ENCODE assay signal across 9 cellular contexts in the genomic region with DNA sequence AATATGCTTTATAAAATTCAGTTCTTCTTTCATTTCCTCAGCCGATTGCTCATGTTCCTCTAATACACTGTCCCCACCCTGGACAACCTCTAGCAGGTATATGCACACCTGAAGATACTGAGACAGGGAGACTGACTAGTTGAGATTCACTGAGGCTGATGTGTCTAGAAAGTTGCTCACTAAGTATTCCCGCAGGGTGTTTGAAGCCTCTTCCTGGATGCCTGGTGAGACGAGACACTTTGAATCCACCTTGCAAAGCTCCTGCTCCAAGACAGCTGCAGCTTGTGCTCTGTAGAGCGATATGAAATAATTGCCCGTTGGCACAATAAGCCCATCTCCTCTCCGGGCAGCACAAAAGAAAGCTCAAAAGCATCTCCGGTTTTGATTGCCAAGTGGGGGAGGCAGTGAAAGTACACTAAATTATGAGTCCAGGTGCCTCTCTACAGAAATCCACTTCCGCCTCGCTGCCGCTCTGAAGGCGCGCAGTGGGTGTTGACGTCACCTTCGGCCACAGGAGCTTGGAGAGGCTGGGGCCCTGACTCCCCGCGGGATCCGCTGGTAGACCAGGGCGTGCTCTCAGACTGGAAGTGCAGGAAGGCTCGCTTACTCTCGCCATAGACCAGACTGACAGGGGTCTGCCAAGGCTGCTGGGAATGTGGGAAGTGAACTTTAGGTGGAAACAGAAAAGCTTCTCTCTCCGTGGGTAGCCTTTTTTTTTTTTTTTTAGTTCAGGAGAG.
DNase-seq lines count a peak whose midpoint lies in the region; ATAC-seq and TF ChIP-seq lines count a peak whose summit lies in the region.
"Had no signal": no experiment of that assay in that cellular context is flagged by ENCODE, and none has a peak within 500 bp of the region (broad histone marks: within the 10 kb centered on the region; RNA-seq: fewer than 3 reads in every experiment).

No MANE protein-coding gene starts in this region.

- in situ Hi-C loops in astrocyte of the spinal cord (cut with HindIII; ENCODE audit: low sequenced_read_pairs), result no loop called here

- ATAC-seq in HG02610 (IDR thresholded peaks at IDR 0.05; ENCODE audit: unreplicated experiment), result peak; percentile 93

- TF ChIP-seq CTCF in GM12865 (IDR thresholded peaks at IDR 0.05; ENCODE audit: insufficient read depth, low read depth, low read length, missing control alignments) (no peak), astrocyte of the spinal cord (IDR thresholded peaks at IDR 0.05; ENCODE audit: low read depth, low read length) (no peak)

- H3K4me3 ChIP-seq in GM12865 (ENCODE audit: low read depth, low read length), result peak overlapping the region; percentile 61
- H3K4me3 ChIP-seq in astrocyte of the spinal cord (ENCODE audit: low read depth, low read length), result peak overlapping the region; percentile 21

- peaks cover 36% of the 10 kb centered on the region for H3K27me3 Mint-ChIP-seq in T-helper 2 cell treated with Interferon-gamma antibody and Interleukin-4, amounts not matched to agents 5 μg/mL and 100 μg/mL, for 36 hours (ENCODE audit: low read depth)

- H3K9me3 Mint-ChIP-seq in T-helper 2 cell treated with Interferon-gamma antibody and Interleukin-4, amounts not matched to agents 5 μg/mL and 100 μg/mL, for 36 hours, result no peaks in the 10 kb centered on the region
- H3K9me3 Mint-ChIP-seq: brain had no signal

- peaks cover 15% of the 10 kb centered on the region for H3K4me1 Mint-ChIP-seq in T-helper 2 cell treated with Interferon-gamma antibody and Interleukin-4, amounts not matched to agents 5 μg/mL and 100 μg/mL, for 36 hours (ENCODE audit: low read depth)
- H3K4me1 Mint-ChIP-seq: brain had no signal

- H3K36me3 Mint-ChIP-seq in T-helper 2 cell treated with Interferon-gamma antibody and Interleukin-4, amounts not matched to agents 5 μg/mL and 100 μg/mL, for 36 hours (ENCODE audit: low read depth), result no peaks in the 10 kb centered on the region
- H3K36me3 Mint-ChIP-seq: brain had no signal

- H3K27ac Mint-ChIP-seq in T-helper 2 cell treated with Interferon-gamma antibody and Interleukin-4, amounts not matched to agents 5 μg/mL and 100 μg/mL, for 36 hours, result peak overlapping the region; percentile 81

- peak overlapping the region; percentile 83 for H3K4me3 Mint-ChIP-seq in T-helper 2 cell treated with Interferon-gamma antibody and Interleukin-4, amounts not matched to agents 5 μg/mL and 100 μg/mL, for 36 hours

- DNase-seq in GM12865 (ENCODE audit: low read depth) (peak; percentile 84), NCI-H128 (lab: John Stamatoyannopoulos, UW; ENCODE audit: unreplicated experiment) (peak; percentile 86), astrocyte of the spinal cord (ENCODE audit: low read depth, low spot score) (peak; percentile 68), kidney tubule cell (ENCODE audit: low spot score) (peak; percentile 88), cortex of kidney (lab: John Stamatoyannopoulos, UW) (no peak)
- peak; percentile 71 for DNase-seq in T-helper 2 cell treated with Interferon-gamma antibody and Interleukin-4, amounts not matched to agents 5 μg/mL and 100 μg/mL, for 36 hours (ENCODE audit: low spot score)
- peak; percentile 63 for DNase-seq in stimulated activated CD4-positive, alpha-beta T cell treated with anti-CD3 and anti-CD28 coated beads, Interleukin-4, amount 100 ng/mL, for 1 hour
